Comparison of ENCODE assay signal across 8 cellular contexts in the genomic region with DNA sequence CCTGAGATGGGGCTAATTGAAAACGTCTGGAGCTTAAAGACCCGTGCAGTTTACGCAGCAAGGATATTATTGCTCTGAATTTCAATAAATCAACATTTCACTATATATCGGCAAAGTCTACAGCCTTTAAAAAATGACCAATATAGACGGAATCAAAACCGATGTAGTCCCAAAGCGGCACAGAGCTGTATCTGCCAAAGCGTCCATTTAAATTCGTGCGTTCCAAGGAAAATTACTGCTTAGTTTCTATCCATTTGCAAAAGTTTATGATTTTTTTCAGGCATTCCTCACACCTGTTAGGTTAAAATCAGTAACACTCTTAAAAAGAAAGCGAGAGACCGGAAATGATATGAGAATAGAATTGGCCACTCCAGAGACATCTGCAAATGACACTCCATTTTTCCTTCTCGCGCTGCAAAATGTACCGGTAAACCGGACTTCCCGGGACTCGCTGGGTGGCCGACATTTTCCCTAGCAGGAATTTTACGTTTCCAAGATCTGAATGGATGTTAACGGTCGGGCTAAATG. TPM values are rescaled to one million over a fixed set of nuclear protein-coding genes. Genes with fewer than 3 reads are reported as not detected.
A peak's percentile ranks its signal among the peaks of the same experiment; 100 is the strongest.
DNase-seq lines count a peak whose midpoint lies in the region; ATAC-seq and TF ChIP-seq lines count a peak whose summit lies in the region.

No MANE protein-coding gene starts in this region.

- H3K4me1 ChIP-seq in heart right ventricle, result peaks cover 3 to 43% (median 34%) of the 10 kb centered on the region in 9 donors

- no peaks in the 10 kb centered on the region for H3K9me3 ChIP-seq in heart right ventricle

- peak overlapping the region; percentile 99 for H3K4me3 Mint-ChIP-seq in activated CD4-positive, alpha-beta T cell treated with anti-CD3 and anti-CD28 coated beads, Interleukin-2, amount 10 ng/mL, durations not matched to agents 7 days and 5 days
- H3K4me3 Mint-ChIP-seq in activated B cell treated with CpG ODN at 0.5 μM for 24 hours, result peak overlapping the region; percentile 98

- no peak for DNase-seq in activated CD4-positive, alpha-beta T cell treated with anti-CD3 and anti-CD28 coated beads, Interleukin-2, amount 10 ng/mL, durations not matched to agents 7 days and 5 days
- no peak for DNase-seq in activated CD4-positive, alpha-beta T cell treated with anti-CD3 and anti-CD28 coated beads for 4 hours
- DNase-seq in activated B cell treated with CpG ODN at 0.5 μM for 24 hours, result no peak
- no peak for DNase-seq in heart right ventricle
- no peak for DNase-seq in retinal pigment epithelial cell (ENCODE audit: low read depth)
- no peak for DNase-seq in central memory CD4-positive, alpha-beta T cell

- peak overlapping the region; percentile 99 for H3K27ac Mint-ChIP-seq in activated CD4-positive, alpha-beta T cell treated with anti-CD3 and anti-CD28 coated beads, Interleukin-2, amount 10 ng/mL, durations not matched to agents 7 days and 5 days
- H3K27ac Mint-ChIP-seq in activated B cell treated with CpG ODN at 0.5 μM for 24 hours, result peak overlapping the region; percentile 99

- H3K36me3 ChIP-seq in heart right ventricle, result peaks cover 0 to 37% (median 32%) of the 10 kb centered on the region in 9 donors

- peaks cover 34% of the 10 kb centered on the region for H3K4me1 Mint-ChIP-seq in activated CD4-positive, alpha-beta T cell treated with anti-CD3 and anti-CD28 coated beads, Interleukin-2, amount 10 ng/mL, durations not matched to agents 7 days and 5 days
- H3K4me1 Mint-ChIP-seq in activated B cell treated with CpG ODN at 0.5 μM for 24 hours, result peaks cover 42% of the 10 kb centered on the region

- no peaks in the 10 kb centered on the region for H3K27me3 ChIP-seq in heart right ventricle

- intact Hi-C loops in activated B cell treated with CpG ODN at 0.5 μM for 24 hours (cut with micrococcal nuclease) (loop anchor here (1.0 to 10.0 kb wide), 10 partner anchors 10 to 844 kb away; partner anchors contain the start of genes DNAJB11, ETV5, RFC4 and ST6GAL1), heart right ventricle (cut with DNase I) (loop anchor here in 3 of 10 donors (2.0 to 5.0 kb wide), 3 partner anchors 24 to 215 kb away; partner anchors contain the start of genes DNAJB11 (in 1 of the 3), RFC4 (in 1 of the 3) and TBCCD1 (in 1 of the 3))

- 5% methylated on average over 22 of the region's 22 CpGs for WGBS in heart right ventricle, 2 donors

- no peak for TF ChIP-seq CTCF in activated B cell treated with CpG ODN at 0.5 μM for 24 hours (IDR thresholded peaks at IDR 0.05)
- TF ChIP-seq CTCF in heart right ventricle (IDR thresholded peaks at IDR 0.05), result no peak
- TF ChIP-seq CTCF in retinal pigment epithelial cell (conservative IDR thresholded peaks at IDR 0.05; ENCODE audit: low read depth, low read length), result no peak

- CTCF ChIA-PET in activated CD4-positive, alpha-beta T cell treated with anti-CD3 and anti-CD28 coated beads, Interleukin-2, amount 10 ng/mL, durations not matched to agents 7 days and 5 days (lab: Charles Lee), result interaction anchor here (1.0 to 1.8 kb wide), 3 partner anchors 10 to 168 kb away, joined by 3 to 7 read pairs (median 3); no protein-coding TSS in a partner anchor
- CTCF ChIA-PET in activated B cell treated with CpG ODN at 0.5 μM for 24 hours (lab: Charles Lee), result interaction anchor here (1.1 to 1.8 kb wide), 2 partner anchors 10 to 45 kb away, joined by 3 to 7 read pairs; no protein-coding TSS in a partner anchor

- H3K9me3 Mint-ChIP-seq in activated CD4-positive, alpha-beta T cell treated with anti-CD3 and anti-CD28 coated beads, Interleukin-2, amount 10 ng/mL, durations not matched to agents 7 days and 5 days, result no peaks in the 10 kb centered on the region
- H3K9me3 Mint-ChIP-seq in activated B cell treated with CpG ODN at 0.5 μM for 24 hours, result no peaks in the 10 kb centered on the region

- peak overlapping the region; percentile 98 to 100 (median 98) for H3K27ac ChIP-seq in heart right ventricle

- H3K4me3 ChIP-seq in heart right ventricle, result peak overlapping the region; percentile 75 to 95 (median 90)
- peak overlapping the region; percentile 100 for H3K4me3 ChIP-seq in retinal pigment epithelial cell (ENCODE audit: low read length)

- peaks cover 41% of the 10 kb centered on the region for H3K36me3 Mint-ChIP-seq in activated CD4-positive, alpha-beta T cell treated with anti-CD3 and anti-CD28 coated beads, Interleukin-2, amount 10 ng/mL, durations not matched to agents 7 days and 5 days (ENCODE audit: low read depth)
- peaks cover 49% of the 10 kb centered on the region for H3K36me3 Mint-ChIP-seq in activated B cell treated with CpG ODN at 0.5 μM for 24 hours (ENCODE audit: low read depth)

- H3K27me3 Mint-ChIP-seq in activated CD4-positive, alpha-beta T cell treated with anti-CD3 and anti-CD28 coated beads, Interleukin-2, amount 10 ng/mL, durations not matched to agents 7 days and 5 days, result no peaks in the 10 kb centered on the region
- no peaks in the 10 kb centered on the region for H3K27me3 Mint-ChIP-seq in activated B cell treated with CpG ODN at 0.5 μM for 24 hours

- POLR2A ChIA-PET in activated CD4-positive, alpha-beta T cell treated with anti-CD3 and anti-CD28 coated beads, Interleukin-2, amount 10 ng/mL, durations not matched to agents 7 days and 5 days (lab: Charles Lee), result interaction anchor here (0.6 to 1.4 kb wide), 7 partner anchors 10 to 264 kb away, joined by 3 to 17 read pairs (median 4); partner anchors contain the start of gene RFC4
- POLR2A ChIA-PET in activated B cell treated with CpG ODN at 0.5 μM for 24 hours (lab: Charles Lee), result interaction anchor here (0.6 to 6.0 kb wide), 42 partner anchors 10 to 1197 kb away, joined by 3 to 258 read pairs (median 8); partner anchors contain the start of genes DGKG, DNAJB11, ETV5 and HRG

- peak; percentile 36 for ATAC-seq in HG03354 (IDR thresholded peaks at IDR 0.05; ENCODE audit: poor library complexity, severe bottlenecking, unreplicated experiment)
- ATAC-seq in activated B cell treated with CpG ODN at 0.5 μM for 24 hours (ENCODE audit: low read depth), result no peak
- ATAC-seq in heart right ventricle, result peak in 4 of 8 donors; percentile 0 to 7 (median 4)
- ATAC-seq in HG03095 (IDR thresholded peaks at IDR 0.05; ENCODE audit: unreplicated experiment), result no peak

RNA-seq across cellular contexts. Expression of gene EIF4A2, which starts 0.8 kb away (rescaled TPM):
- total RNA-seq in activated CD4-positive, alpha-beta T cell treated with anti-CD3 and anti-CD28 coated beads, Interleukin-2, amount 10 ng/mL, durations not matched to agents 7 days and 5 days, result 100 to 1,000 TPM; 351 to 383 TPM
- total RNA-seq in activated B cell treated with CpG ODN at 0.5 μM for 24 hours (533 and 574 TPM in 2 replicates), heart right ventricle (100 to 1,000 TPM; 314 to 476 (median 439) TPM)
- polyA plus RNA-seq in heart right ventricle, result 100 to 1,000 TPM; 231 to 401 TPM

RNA-seq across cellular contexts. Expression of gene RFC4, which starts 23.7 kb away (rescaled TPM):
- 100 to 1,000 TPM in 1 of 2 experiments, 10 to 100 TPM in 1; 85.5 to 105 TPM for total RNA-seq in activated CD4-positive, alpha-beta T cell treated with anti-CD3 and anti-CD28 coated beads, Interleukin-2, amount 10 ng/mL, durations not matched to agents 7 days and 5 days
- 28.8 and 29.9 TPM in 2 replicates for total RNA-seq in activated B cell treated with CpG ODN at 0.5 μM for 24 hours
- total RNA-seq in heart right ventricle, result 10 to 100 TPM in 1 of 10 donors, 1 to 10 TPM in 9; 5.8 to 10.6 (median 8.0) TPM
- polyA plus RNA-seq in heart right ventricle, result 10 to 100 TPM in 1 of 2 donors, 1 to 10 TPM in 1; 9.4 to 18.8 TPM

RNA-seq across cellular contexts. Expression of gene ADIPOQ, which starts 59.9 kb away (rescaled TPM):
- not detected for total RNA-seq in activated CD4-positive, alpha-beta T cell treated with anti-CD3 and anti-CD28 coated beads, Interleukin-2, amount 10 ng/mL, durations not matched to agents 7 days and 5 days
- total RNA-seq in activated B cell treated with CpG ODN at 0.5 μM for 24 hours (not detected in 2 replicates), heart right ventricle (10 to 100 TPM in 4 of 10 donors, 1 to 10 TPM in 3, under 1 TPM in 2, not detected in 1; 0.39 to 47.0 (median 6.8) TPM)
- 10 to 100 TPM in 1 of 2 donors, 1 to 10 TPM in 1; 6.5 to 17.2 TPM for polyA plus RNA-seq in heart right ventricle
